In the genomic region with DNA sequence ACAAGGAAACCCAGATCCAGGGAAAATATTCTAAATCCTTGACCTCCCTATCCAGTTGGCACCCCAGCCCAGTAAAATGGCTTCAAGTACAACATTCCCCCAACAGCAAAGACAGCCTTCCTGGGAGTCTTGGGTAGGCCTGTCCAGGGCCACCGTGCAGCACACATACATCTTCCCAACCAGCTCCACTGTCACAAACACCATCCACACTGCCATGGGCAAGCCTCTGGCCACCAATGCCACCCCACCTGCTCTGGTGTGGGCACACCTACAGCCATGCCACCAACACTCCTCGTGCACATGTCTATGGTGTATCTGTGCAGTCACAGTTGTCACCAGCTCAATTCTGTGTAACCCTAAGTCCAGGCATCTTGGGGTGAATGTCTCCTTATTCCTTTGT, we compare ENCODE assay signal across 27 cellular contexts.
"Had no signal": no experiment of that assay in that cellular context is flagged by ENCODE, and none has a peak within 500 bp of the region (broad histone marks: within the 10 kb centered on the region; RNA-seq: fewer than 3 reads in every experiment).

No MANE protein-coding gene starts in this region.

- H3K9me3 Mint-ChIP-seq: immature natural killer cell; naive B cell; natural killer cell; nephron progenitor cell; stimulated activated effector memory CD8-positive, alpha-beta T cell treated with anti-CD3 and anti-CD28 coated beads, Interleukin-12 subunit alpha, Interleukin-12 subunit beta, amount 100 ng/mL, for 72 hours; stimulated activated naive CD8-positive, alpha-beta T cell treated with anti-CD3 and anti-CD28 coated beads, Interleukin-15, amount 100 ng/mL, for 72 hours had no signal

- H3K4me3 ChIP-seq: left lung, lower lobe of right lung, pancreas, prostate gland, skin epidermis, thoracic aorta, tibial artery, upper lobe of right lung had no signal

- H3K27ac Mint-ChIP-seq: natural killer cell; nephron progenitor cell; stimulated activated effector memory CD8-positive, alpha-beta T cell treated with anti-CD3 and anti-CD28 coated beads, Interleukin-12 subunit alpha, Interleukin-12 subunit beta, amount 100 ng/mL, for 72 hours; stimulated activated naive CD8-positive, alpha-beta T cell treated with anti-CD3 and anti-CD28 coated beads, Interleukin-15, amount 100 ng/mL, for 72 hours had no signal

- H3K9me3 ChIP-seq: left lung, lower lobe of right lung, pancreas, prostate gland, thoracic aorta, tibial artery, upper lobe of right lung had no signal

- H3K27ac ChIP-seq: left lung, lower lobe of right lung, pancreas, prostate gland, skin epidermis, thoracic aorta, tibial artery, upper lobe of right lung had no signal

- H3K4me3 Mint-ChIP-seq: immature natural killer cell; naive B cell; natural killer cell; nephron progenitor cell; stimulated activated effector memory CD8-positive, alpha-beta T cell treated with anti-CD3 and anti-CD28 coated beads, Interleukin-12 subunit alpha, Interleukin-12 subunit beta, amount 100 ng/mL, for 72 hours; stimulated activated naive CD8-positive, alpha-beta T cell treated with anti-CD3 and anti-CD28 coated beads, Interleukin-15, amount 100 ng/mL, for 72 hours had no signal

- H3K36me3 Mint-ChIP-seq: naive B cell; natural killer cell; stimulated activated effector memory CD8-positive, alpha-beta T cell treated with anti-CD3 and anti-CD28 coated beads, Interleukin-12 subunit alpha, Interleukin-12 subunit beta, amount 100 ng/mL, for 72 hours had no signal

- ATAC-seq: left colon; left lung; lower lobe of right lung; natural killer cell; pancreas; right cardiac atrium; sciatic nerve; stimulated activated effector memory CD8-positive, alpha-beta T cell treated with anti-CD3 and anti-CD28 coated beads, Interleukin-12 subunit alpha, Interleukin-12 subunit beta, amount 100 ng/mL, for 72 hours; stimulated activated naive CD8-positive, alpha-beta T cell treated with anti-CD3 and anti-CD28 coated beads, Interleukin-15, amount 100 ng/mL, for 72 hours; upper lobe of right lung had no signal

- H3K4me1 ChIP-seq: lower lobe of right lung, pancreas, prostate gland, upper lobe of right lung had no signal

- H3K27me3 Mint-ChIP-seq: naive B cell; stimulated activated naive CD8-positive, alpha-beta T cell treated with anti-CD3 and anti-CD28 coated beads, Interleukin-15, amount 100 ng/mL, for 72 hours had no signal

- H3K27me3 ChIP-seq: left lung, pancreas, tibial artery, upper lobe of right lung had no signal

- H3K36me3 ChIP-seq: left lung, lower lobe of right lung, pancreas, prostate gland, thoracic aorta, tibial artery, upper lobe of right lung had no signal

- DNase-seq: immature natural killer cell; kidney; left colon; left lung; lower lobe of right lung; mammary epithelial cell; mesenchymal stem cell; naive B cell; natural killer cell; nephron progenitor cell; nucleus accumbens; pancreas; retina; right cardiac atrium; stimulated activated CD4-positive, alpha-beta T cell treated with anti-CD3 and anti-CD28 coated beads, Interleukin-12 subunit alpha, Interleukin-12 subunit beta, amount 100 ng/mL, for 4 hours; stimulated activated CD4-positive, alpha-beta T cell treated with anti-CD3 and anti-CD28 coated beads, Interleukin-15, amount 100 ng/mL, for 24 hours; stimulated activated CD4-positive, alpha-beta T cell treated with anti-CD3 and anti-CD28 coated beads, Interleukin-4, amount 100 ng/mL, for 24 hours; stimulated activated naive CD4-positive, alpha-beta T cell treated with Interleukin-2 at 50 U/mL for 16 hours; stimulated activated naive CD8-positive, alpha-beta T cell treated with anti-CD3 and anti-CD28 coated beads, Interleukin-15, amount 100 ng/mL, for 72 hours; tibial artery; trophoblast cell; upper lobe of right lung had no signal

- H3K4me1 Mint-ChIP-seq: stimulated activated effector memory CD8-positive, alpha-beta T cell treated with anti-CD3 and anti-CD28 coated beads, Interleukin-12 subunit alpha, Interleukin-12 subunit beta, amount 100 ng/mL, for 72 hours; stimulated activated naive CD8-positive, alpha-beta T cell treated with anti-CD3 and anti-CD28 coated beads, Interleukin-15, amount 100 ng/mL, for 72 hours had no signal
